In the genomic region with DNA sequence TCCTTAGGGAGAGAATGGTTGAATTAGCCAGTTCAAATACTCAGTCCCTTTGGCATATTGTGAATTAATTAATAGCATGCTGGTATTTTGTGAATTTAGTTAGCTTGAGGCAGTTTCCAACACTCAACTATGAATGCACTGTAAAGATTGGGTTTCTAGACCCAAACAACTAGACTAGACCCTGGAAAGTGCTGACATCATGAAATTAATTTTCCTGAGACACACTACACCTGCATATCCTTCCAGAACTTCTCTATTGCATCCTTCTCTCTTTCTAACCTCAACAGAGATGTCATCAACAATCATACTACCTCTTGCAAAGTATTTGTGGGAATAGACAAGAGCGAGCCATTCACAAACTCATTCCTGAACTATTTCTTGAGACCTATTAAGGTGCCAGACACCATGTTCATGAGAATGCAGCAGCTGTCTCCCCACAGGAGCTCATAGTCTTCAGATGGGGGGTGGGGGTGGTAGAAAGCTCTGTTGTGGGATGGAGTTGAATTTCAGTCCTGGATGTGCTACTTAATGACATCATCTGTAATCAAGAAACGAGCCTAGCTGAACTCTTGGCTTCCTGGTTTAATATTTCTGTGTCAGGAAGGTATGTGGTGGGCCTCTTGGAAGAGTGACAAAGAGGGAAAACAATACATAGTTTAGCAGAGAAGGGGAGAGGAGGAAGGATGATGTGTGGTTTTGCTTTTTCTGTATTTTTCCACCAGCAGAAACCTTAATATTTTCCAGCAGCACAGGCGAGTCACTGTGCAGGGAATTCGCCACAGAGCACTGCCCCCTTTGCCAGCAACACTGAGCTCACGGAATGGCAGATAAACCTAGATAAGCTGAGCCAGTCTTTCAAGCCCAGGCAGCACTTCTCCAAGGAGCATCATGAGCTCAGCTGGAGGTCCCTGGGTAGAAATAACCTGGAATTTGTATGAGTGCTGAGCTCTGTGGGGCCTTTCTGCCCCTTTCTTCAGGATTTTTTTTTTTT, we compare ENCODE assay signal across 13 cellular contexts. TPM values are rescaled to one million over a fixed set of nuclear protein-coding genes. Genes with fewer than 3 reads are reported as not detected.
DNase-seq lines count a peak whose midpoint lies in the region; ATAC-seq and TF ChIP-seq lines count a peak whose summit lies in the region.
"Had no signal": no experiment of that assay in that cellular context is flagged by ENCODE, and none has a peak within 500 bp of the region (broad histone marks: within the 10 kb centered on the region; RNA-seq: fewer than 3 reads in every experiment).

No MANE protein-coding gene starts in this region.

- no peak for DNase-seq in activated T-cell treated with anti-CD3 and anti-CD28 coated beads, Interleukin-2, amount 50 U/mL, for 24 hours
- DNase-seq in activated T-cell treated with anti-CD3 and anti-CD28 coated beads, Interleukin-2, amount 50 U/mL, for 4 hours: no peak
- DNase-seq in activated CD8-positive, alpha-beta T cell treated with anti-CD3 and anti-CD28 coated beads, Interleukin-2, amount 10 ng/mL, durations not matched to agents 7 days and 5 days: peak; percentile 10
- DNase-seq in hepatocyte (ENCODE audit: low spot score) (peak; percentile 20), stromal cell of bone marrow (ENCODE audit: low read depth) (peak; percentile 41), colonic mucosa (no peak)
- no peak for DNase-seq in stimulated activated naive B cell treated with anti-CD40 and anti-IgM and Interleukin-4, amounts not matched to agents 10 μg/mL and 1 μg/mL and 100 μg/mL, for 72 hours
- DNase-seq: cortex of kidney, NCI-H2081 had no signal

- H3K9ac ChIP-seq in colonic mucosa (ENCODE audit: low read depth in 2 of 2, low read length in 2 of 2): no peak overlapping the region

- no peaks in the 10 kb centered on the region for H4K20me1 ChIP-seq in hepatocyte (ENCODE audit: insufficient read depth, poor library complexity, severe bottlenecking)

- POLR2A ChIA-PET in activated CD8-positive, alpha-beta T cell treated with anti-CD3 and anti-CD28 coated beads, Interleukin-2, amount 10 ng/mL, durations not matched to agents 7 days and 5 days (lab: Charles Lee): no interaction called here

- peak overlapping the region; percentile 2 for H3K27ac Mint-ChIP-seq in activated T-cell treated with anti-CD3 and anti-CD28 coated beads, Interleukin-2, amount 50 U/mL, for 24 hours
- no peak overlapping the region for H3K27ac Mint-ChIP-seq in activated CD8-positive, alpha-beta T cell treated with anti-CD3 and anti-CD28 coated beads, Interleukin-2, amount 10 ng/mL, durations not matched to agents 7 days and 5 days
- H3K27ac Mint-ChIP-seq in stimulated activated naive B cell treated with anti-CD40 and anti-IgM and Interleukin-4, amounts not matched to agents 10 μg/mL and 1 μg/mL and 100 μg/mL, for 72 hours: no peak overlapping the region
- H3K27ac Mint-ChIP-seq: stimulated activated effector memory CD8-positive, alpha-beta T cell treated with anti-CD3 and anti-CD28 coated beads, Interleukin-12 subunit alpha, Interleukin-12 subunit beta, amount 100 ng/mL, for 72 hours had no signal

- no peaks in the 10 kb centered on the region for H3K36me3 Mint-ChIP-seq in activated T-cell treated with anti-CD3 and anti-CD28 coated beads, Interleukin-2, amount 50 U/mL, for 24 hours (ENCODE audit: low read depth)
- no peaks in the 10 kb centered on the region for H3K36me3 Mint-ChIP-seq in activated T-cell treated with anti-CD3 and anti-CD28 coated beads, Interleukin-2, amount 50 U/mL, for 4 hours (ENCODE audit: insufficient read depth)
- H3K36me3 Mint-ChIP-seq in activated CD8-positive, alpha-beta T cell treated with anti-CD3 and anti-CD28 coated beads, Interleukin-2, amount 10 ng/mL, durations not matched to agents 7 days and 5 days (ENCODE audit: low read depth): no peaks in the 10 kb centered on the region
- no peaks in the 10 kb centered on the region for H3K36me3 Mint-ChIP-seq in stimulated activated naive B cell treated with anti-CD40 and anti-IgM and Interleukin-4, amounts not matched to agents 10 μg/mL and 1 μg/mL and 100 μg/mL, for 72 hours
- H3K36me3 Mint-ChIP-seq: stimulated activated effector memory CD8-positive, alpha-beta T cell treated with anti-CD3 and anti-CD28 coated beads, Interleukin-12 subunit alpha, Interleukin-12 subunit beta, amount 100 ng/mL, for 72 hours had no signal

- no peaks in the 10 kb centered on the region for H3K79me2 ChIP-seq in hepatocyte

- H3K27ac ChIP-seq in hepatocyte: peak overlapping the region; percentile 59
- no peak overlapping the region for H3K27ac ChIP-seq in colonic mucosa
- H3K27ac ChIP-seq: SK-N-MC had no signal

- H2AFZ ChIP-seq in hepatocyte: no peak overlapping the region

- H3K4me1 Mint-ChIP-seq in activated T-cell treated with anti-CD3 and anti-CD28 coated beads, Interleukin-2, amount 50 U/mL, for 24 hours (ENCODE audit: low read depth): peaks cover 10% of the 10 kb centered on the region
- peaks cover 5% of the 10 kb centered on the region for H3K4me1 Mint-ChIP-seq in activated T-cell treated with anti-CD3 and anti-CD28 coated beads, Interleukin-2, amount 50 U/mL, for 4 hours (ENCODE audit: low read depth)
- peaks cover 6% of the 10 kb centered on the region for H3K4me1 Mint-ChIP-seq in activated CD8-positive, alpha-beta T cell treated with anti-CD3 and anti-CD28 coated beads, Interleukin-2, amount 10 ng/mL, durations not matched to agents 7 days and 5 days (ENCODE audit: low read depth)
- H3K4me1 Mint-ChIP-seq in stimulated activated naive B cell treated with anti-CD40 and anti-IgM and Interleukin-4, amounts not matched to agents 10 μg/mL and 1 μg/mL and 100 μg/mL, for 72 hours: no peaks in the 10 kb centered on the region

- peak overlapping the region; percentile 41 for H3K4me2 ChIP-seq in hepatocyte

- H3K36me3 ChIP-seq in hepatocyte (replicated peaks; ENCODE audit: insufficient read depth, low read depth) (no peaks in the 10 kb centered on the region), colonic mucosa (no peaks in the 10 kb centered on the region)

- H3K9me3 ChIP-seq in hepatocyte (ENCODE audit: low read depth) (peaks cover 3% of the 10 kb centered on the region), colonic mucosa (no peaks in the 10 kb centered on the region)

- H3K4me3 ChIP-seq in hepatocyte (no peak overlapping the region), colonic mucosa (no peak overlapping the region)
- H3K4me3 ChIP-seq: SK-N-MC had no signal

- CTCF ChIA-PET in activated CD8-positive, alpha-beta T cell treated with anti-CD3 and anti-CD28 coated beads, Interleukin-2, amount 10 ng/mL, durations not matched to agents 7 days and 5 days (lab: Charles Lee): interaction anchor here (9.6 kb wide), 1 partner anchor 169 kb away, joined by 100 read pairs; no protein-coding TSS in a partner anchor

- intact Hi-C loops in colonic mucosa (cut with DNase I): loop anchor here (2.0 kb wide), 1 partner anchor 168 kb away; no protein-coding TSS in a partner anchor

- H3K4me1 ChIP-seq in hepatocyte (ENCODE audit: insufficient read depth): peaks cover 23% of the 10 kb centered on the region
- H3K4me1 ChIP-seq in colonic mucosa: no peaks in the 10 kb centered on the region

- no peak for ATAC-seq in activated T-cell treated with anti-CD3 and anti-CD28 coated beads, Interleukin-2, amount 50 U/mL, for 4 hours
- ATAC-seq in activated CD8-positive, alpha-beta T cell treated with anti-CD3 and anti-CD28 coated beads, Interleukin-2, amount 10 ng/mL, durations not matched to agents 7 days and 5 days: no peak
- no peak for ATAC-seq in HG02642 (IDR thresholded peaks at IDR 0.05; ENCODE audit: poor library complexity, unreplicated experiment)
- ATAC-seq in stimulated activated naive B cell treated with anti-CD40 and anti-IgM and Interleukin-4, amounts not matched to agents 10 μg/mL and 1 μg/mL and 100 μg/mL, for 72 hours (replicated peaks): no peak
- ATAC-seq: stimulated activated effector memory CD8-positive, alpha-beta T cell treated with anti-CD3 and anti-CD28 coated beads, Interleukin-12 subunit alpha, Interleukin-12 subunit beta, amount 100 ng/mL, for 72 hours had no signal

- 46% methylated on average over 5 of the region's 5 CpGs for WGBS in hepatocyte (ENCODE audit: low lambda C conversion rate, missing lambda C conversion rate)

- no peaks in the 10 kb centered on the region for H3K27me3 Mint-ChIP-seq in activated T-cell treated with anti-CD3 and anti-CD28 coated beads, Interleukin-2, amount 50 U/mL, for 24 hours
- no peaks in the 10 kb centered on the region for H3K27me3 Mint-ChIP-seq in activated T-cell treated with anti-CD3 and anti-CD28 coated beads, Interleukin-2, amount 50 U/mL, for 4 hours (ENCODE audit: low read depth)
- H3K27me3 Mint-ChIP-seq in activated CD8-positive, alpha-beta T cell treated with anti-CD3 and anti-CD28 coated beads, Interleukin-2, amount 10 ng/mL, durations not matched to agents 7 days and 5 days (ENCODE audit: low read depth): peaks cover 5% of the 10 kb centered on the region
- peaks cover 14 to 29% of the 10 kb centered on the region in 2 donors for H3K27me3 Mint-ChIP-seq in stimulated activated naive B cell treated with anti-CD40 and anti-IgM and Interleukin-4, amounts not matched to agents 10 μg/mL and 1 μg/mL and 100 μg/mL, for 72 hours

- peaks cover 2% of the 10 kb centered on the region for H3K9me3 Mint-ChIP-seq in activated T-cell treated with anti-CD3 and anti-CD28 coated beads, Interleukin-2, amount 50 U/mL, for 24 hours
- H3K9me3 Mint-ChIP-seq in activated T-cell treated with anti-CD3 and anti-CD28 coated beads, Interleukin-2, amount 50 U/mL, for 4 hours: peaks cover 3% of the 10 kb centered on the region
- H3K9me3 Mint-ChIP-seq in activated CD8-positive, alpha-beta T cell treated with anti-CD3 and anti-CD28 coated beads, Interleukin-2, amount 10 ng/mL, durations not matched to agents 7 days and 5 days (ENCODE audit: insufficient read depth): no peaks in the 10 kb centered on the region
- peaks cover 1 to 2% of the 10 kb centered on the region in 2 donors for H3K9me3 Mint-ChIP-seq in stimulated activated naive B cell treated with anti-CD40 and anti-IgM and Interleukin-4, amounts not matched to agents 10 μg/mL and 1 μg/mL and 100 μg/mL, for 72 hours
- H3K9me3 Mint-ChIP-seq: stimulated activated effector memory CD8-positive, alpha-beta T cell treated with anti-CD3 and anti-CD28 coated beads, Interleukin-12 subunit alpha, Interleukin-12 subunit beta, amount 100 ng/mL, for 72 hours had no signal

- no peak overlapping the region for H3K4me3 Mint-ChIP-seq in activated T-cell treated with anti-CD3 and anti-CD28 coated beads, Interleukin-2, amount 50 U/mL, for 24 hours
- H3K4me3 Mint-ChIP-seq in activated T-cell treated with anti-CD3 and anti-CD28 coated beads, Interleukin-2, amount 50 U/mL, for 4 hours: no peak overlapping the region
- H3K4me3 Mint-ChIP-seq in activated CD8-positive, alpha-beta T cell treated with anti-CD3 and anti-CD28 coated beads, Interleukin-2, amount 10 ng/mL, durations not matched to agents 7 days and 5 days: no peak overlapping the region
- H3K4me3 Mint-ChIP-seq in stimulated activated naive B cell treated with anti-CD40 and anti-IgM and Interleukin-4, amounts not matched to agents 10 μg/mL and 1 μg/mL and 100 μg/mL, for 72 hours: no peak overlapping the region
- H3K4me3 Mint-ChIP-seq: stimulated activated effector memory CD8-positive, alpha-beta T cell treated with anti-CD3 and anti-CD28 coated beads, Interleukin-12 subunit alpha, Interleukin-12 subunit beta, amount 100 ng/mL, for 72 hours had no signal

- H3K27me3 ChIP-seq in hepatocyte (no peaks in the 10 kb centered on the region), colonic mucosa (no peaks in the 10 kb centered on the region)

- no peak for TF ChIP-seq CTCF in hepatocyte (IDR thresholded peaks at IDR 0.05; ENCODE audit: poor library complexity)
- no peak for TF ChIP-seq CTCF in colonic mucosa (IDR thresholded peaks at IDR 0.05)

- no peaks in the 10 kb centered on the region for H3K9me2 ChIP-seq in hepatocyte (replicated peaks; ENCODE audit: insufficient read depth)

RNA-seq across cellular contexts. Expression of gene CYSLTR2, which starts 53.1 kb away (rescaled TPM):
- under 1 TPM; 0.40 to 0.53 (median 0.43) TPM for total RNA-seq in activated T-cell treated with anti-CD3 and anti-CD28 coated beads, Interleukin-2, amount 50 U/mL, for 4 hours
- 1 to 10 TPM; 2.9 to 3.3 TPM for total RNA-seq in activated CD8-positive, alpha-beta T cell treated with anti-CD3 and anti-CD28 coated beads, Interleukin-2, amount 10 ng/mL, durations not matched to agents 7 days and 5 days
- total RNA-seq in hepatocyte (22.2 and 24.4 TPM in 2 replicates), colonic mucosa (under 1 TPM; 0.10 to 0.80 TPM)
- polyA plus RNA-seq in hepatocyte: 5.1 and 5.3 TPM in 2 replicates
- polyA plus RNA-seq: BJ had no signal

Comparison
In these comparisons a context has a peak if more than half of its experiments do, and no peak if none do; other contexts are left out.
1. DNase-seq: peak in activated CD8-positive, alpha-beta T cell treated with anti-CD3 and anti-CD28 coated beads, Interleukin-2, amount 10 ng/mL, durations not matched to agents 7 days and 5 days (single experiment), hepatocyte (single experiment) and stromal cell of bone marrow (single experiment); none in activated T-cell treated with anti-CD3 and anti-CD28 coated beads, Interleukin-2, amount 50 U/mL, for 24 hours (single experiment), activated T-cell treated with anti-CD3 and anti-CD28 coated beads, Interleukin-2, amount 50 U/mL, for 4 hours (single experiment), colonic mucosa (single experiment) and stimulated activated naive B cell treated with anti-CD40 and anti-IgM and Interleukin-4, amounts not matched to agents 10 μg/mL and 1 μg/mL and 100 μg/mL, for 72 hours (single experiment).